17 cellular contexts compared by ENCODE assay signal in the genomic region with DNA sequence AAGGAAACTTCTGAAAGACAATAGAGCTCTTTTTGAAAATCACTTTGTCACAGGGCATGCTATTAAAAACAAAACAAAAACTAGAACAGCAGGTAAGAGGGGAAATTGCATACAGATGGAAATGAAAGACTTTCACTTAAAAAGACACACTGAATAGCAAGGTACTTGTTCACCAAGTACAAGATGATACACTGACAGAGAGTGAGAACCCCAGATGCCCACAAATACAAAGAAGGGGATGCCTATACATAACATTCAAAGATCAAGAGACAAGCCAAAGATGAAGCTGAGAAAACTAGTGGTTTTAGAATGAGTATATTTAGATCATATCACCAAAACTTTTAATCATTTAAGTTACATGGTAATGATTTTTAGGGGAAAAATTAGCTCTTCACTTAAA.
A peak's percentile ranks its signal among the peaks of the same experiment; 100 is the strongest.
DNase-seq lines count a peak whose midpoint lies in the region; ATAC-seq and TF ChIP-seq lines count a peak whose summit lies in the region.
"Had no signal": no experiment of that assay in that cellular context is flagged by ENCODE, and none has a peak within 500 bp of the region (broad histone marks: within the 10 kb centered on the region; RNA-seq: fewer than 3 reads in every experiment).

No MANE protein-coding gene starts in this region.

- peaks cover 24% of the 10 kb centered on the region for H3K36me3 Mint-ChIP-seq in CD4-positive, CD25-positive, alpha-beta regulatory T cell
- H3K36me3 Mint-ChIP-seq in T-helper 2 cell treated with Interferon-gamma antibody and Interleukin-4, amounts not matched to agents 5 μg/mL and 100 μg/mL, for 36 hours (ENCODE audit: low read depth): peaks cover 28% of the 10 kb centered on the region
- H3K36me3 Mint-ChIP-seq: naive B cell had no signal

- no peak for TF ChIP-seq POLR2A in erythroblast (IDR thresholded peaks at IDR 0.05; ENCODE audit: low read length)

- peaks cover 17% of the 10 kb centered on the region for H3K4me1 ChIP-seq in CD4-positive, CD25-positive, alpha-beta regulatory T cell (ENCODE audit: control insufficient read depth, insufficient read depth, low read length, poor library complexity, severe bottlenecking)

- peak overlapping the region; percentile 5 to 39 (median 24) for H3K4me3 Mint-ChIP-seq in CD4-positive, CD25-positive, alpha-beta regulatory T cell
- H3K4me3 Mint-ChIP-seq in T-helper 2 cell treated with Interferon-gamma antibody and Interleukin-4, amounts not matched to agents 5 μg/mL and 100 μg/mL, for 36 hours: peak overlapping the region; percentile 31
- H3K4me3 Mint-ChIP-seq: brain, naive B cell had no signal

- peaks cover 34 to 80% (median 63%) of the 10 kb centered on the region in 4 donors for H3K4me1 Mint-ChIP-seq in CD4-positive, CD25-positive, alpha-beta regulatory T cell
- H3K4me1 Mint-ChIP-seq in T-helper 2 cell treated with Interferon-gamma antibody and Interleukin-4, amounts not matched to agents 5 μg/mL and 100 μg/mL, for 36 hours (ENCODE audit: low read depth): peaks cover 47% of the 10 kb centered on the region
- H3K4me1 Mint-ChIP-seq: brain had no signal

- no peaks in the 10 kb centered on the region for H3K9me3 ChIP-seq in CD4-positive, CD25-positive, alpha-beta regulatory T cell (ENCODE audit: control insufficient read depth in 2 of 2, low read length in 2 of 2)
- H3K9me3 ChIP-seq: MG63 had no signal

- H3K27ac Mint-ChIP-seq in CD4-positive, CD25-positive, alpha-beta regulatory T cell: peak overlapping the region; percentile 6 to 12 (median 7)
- peak overlapping the region; percentile 74 for H3K27ac Mint-ChIP-seq in T-helper 2 cell treated with Interferon-gamma antibody and Interleukin-4, amounts not matched to agents 5 μg/mL and 100 μg/mL, for 36 hours
- H3K27ac Mint-ChIP-seq: brain had no signal

- peak overlapping the region; percentile 28 for H3K4me3 ChIP-seq in CD4-positive, CD25-positive, alpha-beta regulatory T cell (ENCODE audit: low read depth, low read length)
- H3K4me3 ChIP-seq: MG63, skin epidermis had no signal

- peak; percentile 22 to 28 for ATAC-seq in CD4-positive, CD25-positive, alpha-beta regulatory T cell (ENCODE audit: low read depth in 2 of 2)
- ATAC-seq in GM18861 (IDR thresholded peaks at IDR 0.05; ENCODE audit: unreplicated experiment): peak; percentile 72
- peak; percentile 58 for ATAC-seq in HG02623 (IDR thresholded peaks at IDR 0.05; ENCODE audit: unreplicated experiment)

- DNase-seq in CD4-positive, CD25-positive, alpha-beta regulatory T cell: peak in 1 of 3 donors; percentile 56
- peak; percentile 57 for DNase-seq in T-helper 2 cell treated with Interferon-gamma antibody and Interleukin-4, amounts not matched to agents 5 μg/mL and 100 μg/mL, for 36 hours (ENCODE audit: low spot score)
- DNase-seq in Ammon's horn (ENCODE audit: low spot score) (no peak), T-helper 9 cell (no peak), erythroblast (lab: John Stamatoyannopoulos, UW) (no peak)
- no peak for DNase-seq in NK-92 treated with Interleukin-12 subunit alpha and Interleukin-12 subunit beta, amount 100 ng/mL, for 24 hours (lab: John Stamatoyannopoulos, UW)
- DNase-seq: activated CD4-positive, alpha-beta T cell treated with anti-CD3 and anti-CD28 coated beads for 4 hours; AML-193; MG63; naive B cell; NCI-H510A treated with DMSO at 0.1 percent for 48 hours; SIG-M5; stimulated activated CD8-positive, alpha-beta memory T cell treated with anti-CD3 and anti-CD28 coated beads, Interleukin-4, amount 100 ng/mL, for 48 hours had no signal

- no peak overlapping the region for H3K27ac ChIP-seq in CD4-positive, CD25-positive, alpha-beta regulatory T cell (ENCODE audit: insufficient read depth, low read length, poor library complexity, severe bottlenecking)
- H3K27ac ChIP-seq: skin epidermis had no signal

- peaks cover 0 to 3% (median 0%) of the 10 kb centered on the region in 7 donors for H3K9me3 Mint-ChIP-seq in CD4-positive, CD25-positive, alpha-beta regulatory T cell
- no peaks in the 10 kb centered on the region for H3K9me3 Mint-ChIP-seq in T-helper 2 cell treated with Interferon-gamma antibody and Interleukin-4, amounts not matched to agents 5 μg/mL and 100 μg/mL, for 36 hours
- H3K9me3 Mint-ChIP-seq: brain, naive B cell had no signal

- peaks cover 5% of the 10 kb centered on the region for H3K27me3 Mint-ChIP-seq in CD4-positive, CD25-positive, alpha-beta regulatory T cell
- H3K27me3 Mint-ChIP-seq in T-helper 2 cell treated with Interferon-gamma antibody and Interleukin-4, amounts not matched to agents 5 μg/mL and 100 μg/mL, for 36 hours (ENCODE audit: low read depth): peaks cover 2% of the 10 kb centered on the region
- H3K27me3 Mint-ChIP-seq: brain, naive B cell had no signal

- no peaks in the 10 kb centered on the region for H3K27me3 ChIP-seq in CD4-positive, CD25-positive, alpha-beta regulatory T cell (ENCODE audit: control insufficient read depth, insufficient read depth, low read length)
- H3K27me3 ChIP-seq: MG63 had no signal

- H3K36me3 ChIP-seq in CD4-positive, CD25-positive, alpha-beta regulatory T cell (ENCODE audit: control insufficient read depth, insufficient read depth, low read length): no peaks in the 10 kb centered on the region
- H3K36me3 ChIP-seq: MG63 had no signal
